8 cellular contexts compared by ENCODE assay signal in the genomic region with DNA sequence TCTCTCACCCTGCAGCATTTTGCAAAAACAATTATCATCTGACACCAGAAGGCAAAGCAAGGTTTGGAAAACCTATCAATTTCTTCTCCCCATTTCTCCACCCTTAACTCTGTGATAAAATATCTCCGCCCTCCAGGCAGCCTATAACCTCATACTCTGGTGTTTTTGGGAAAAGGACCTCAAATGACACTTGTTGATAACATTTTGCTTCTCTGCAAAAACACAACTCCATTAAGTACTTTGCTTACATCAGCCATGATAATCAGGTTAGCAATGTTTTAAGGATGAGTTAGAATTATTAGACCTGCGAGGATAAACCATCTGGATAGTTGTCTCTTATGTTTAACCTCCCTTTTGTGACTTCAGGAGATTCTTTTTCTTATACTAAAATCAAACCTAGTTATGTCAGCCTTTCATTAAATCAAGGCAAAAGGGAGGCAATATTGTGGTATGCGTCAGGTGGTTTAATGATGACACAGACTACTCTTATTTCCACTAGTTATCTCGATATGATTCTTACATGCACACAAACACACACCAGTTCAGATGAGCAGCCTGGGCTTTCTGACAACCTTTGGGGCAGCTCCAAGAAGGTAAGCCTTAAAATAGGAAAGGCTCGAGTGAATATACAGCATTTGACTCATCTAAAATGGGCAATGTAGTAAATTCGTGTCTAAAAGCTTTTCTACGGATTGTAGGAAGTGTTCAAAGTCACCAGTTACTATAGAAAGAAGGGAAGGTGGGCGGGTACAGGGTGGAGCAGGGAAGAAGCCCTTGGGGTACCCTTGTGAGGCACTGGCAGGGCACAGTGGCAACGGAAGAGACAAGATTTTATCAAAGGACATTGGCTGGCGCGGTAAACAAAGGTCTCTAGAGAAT. TPM values are rescaled to one million over a fixed set of nuclear protein-coding genes. Genes with fewer than 3 reads are reported as not detected.
DNase-seq lines count a peak whose midpoint lies in the region; ATAC-seq, FAIRE-seq and TF ChIP-seq lines count a peak whose summit lies in the region.

No MANE protein-coding gene starts in this region.

- TF ChIP-seq CTCF in WI38 (IDR thresholded peaks at IDR 0.05; ENCODE audit: low read depth, low read length) (no peak), fibroblast of lung (conservative IDR thresholded peaks at IDR 0.05 in 1 of 2, IDR thresholded peaks at IDR 0.05 in 1 of 2; ENCODE audit: low read depth in 1 of 2, low read length in 2 of 2) (no peak), smooth muscle cell (IDR thresholded peaks at IDR 0.05; ENCODE audit: borderline replicate concordance, insufficient read depth, poor library complexity, severe bottlenecking) (no peak), GM13977 (IDR thresholded peaks at IDR 0.05; ENCODE audit: extremely low read depth, insufficient read depth, missing control alignments) (no peak)

- no peak for ATAC-seq in GM19035 (IDR thresholded peaks at IDR 0.05; ENCODE audit: unreplicated experiment)

- H3K27ac ChIP-seq in fibroblast of lung (ENCODE audit: insufficient read depth, low read length) (no peak overlapping the region), smooth muscle cell (ENCODE audit: low read depth) (no peak overlapping the region)

- in situ Hi-C loops in GM13977 (cut with MboI; ENCODE audit: low pct_unique_long_range_greater_than_20kb, low sequenced_read_pairs, unreplicated experiment): no loop called here

- H3K9ac ChIP-seq in fibroblast of lung (ENCODE audit: insufficient read depth, low read length) (no peak overlapping the region), smooth muscle cell (ENCODE audit: low read depth) (no peak overlapping the region)

- DNase-seq in H54 (ENCODE audit: insufficient read length, low spot score) (no peak), fibroblast of lung (ENCODE audit: low read depth in 2 of 2) (peak in 1 of 2 donors; percentile 18), smooth muscle cell (lab: John Stamatoyannopoulos, UW; ENCODE audit: unreplicated experiment) (no peak), AG20443 (ENCODE audit: low spot score) (no peak), foreskin melanocyte (no peak), GM13977 (ENCODE audit: low spot score) (no peak)

- peak; percentile 23 for FAIRE-seq in H54 (lab: Jason Lieb, UNC)

- H3K36me3 ChIP-seq in fibroblast of lung (ENCODE audit: control insufficient read depth, insufficient read depth, low read length) (no peaks in the 10 kb centered on the region), smooth muscle cell (ENCODE audit: low read depth) (no peaks in the 10 kb centered on the region)

- H2AFZ ChIP-seq in fibroblast of lung (ENCODE audit: low read length) (no peak overlapping the region), smooth muscle cell (ENCODE audit: low read depth) (no peak overlapping the region)

- H4K20me1 ChIP-seq in fibroblast of lung (ENCODE audit: control insufficient read depth, extremely low read depth, insufficient read depth, low read length): no peaks in the 10 kb centered on the region
- peaks cover 28% of the 10 kb centered on the region for H4K20me1 ChIP-seq in smooth muscle cell (ENCODE audit: low read depth)

- no peaks in the 10 kb centered on the region for H3K79me2 ChIP-seq in fibroblast of lung (ENCODE audit: control insufficient read depth, insufficient read depth, low read length)
- peaks cover 41% of the 10 kb centered on the region for H3K79me2 ChIP-seq in smooth muscle cell (ENCODE audit: low read depth)

- no peak for TF ChIP-seq POLR2A in H54 (IDR thresholded peaks at IDR 0.05; ENCODE audit: low read depth, low read length)

- H3K4me1 ChIP-seq in fibroblast of lung (ENCODE audit: control insufficient read depth, extremely low read depth, insufficient read depth, low read length) (no peaks in the 10 kb centered on the region), smooth muscle cell (ENCODE audit: low read depth) (peaks cover 14% of the 10 kb centered on the region)

- peak overlapping the region; percentile 74 for H3K4me3 ChIP-seq in WI38 (ENCODE audit: low read depth, low read length)
- H3K4me3 ChIP-seq in fibroblast of lung (replicated peaks in 1 of 4; ENCODE audit: control extremely low read depth in 1 of 4, insufficient read depth in 1 of 4, low read depth in 3 of 4, low read length in 4 of 4): peak overlapping the region in 1 of 4 experiments; percentile 71
- H3K4me3 ChIP-seq in smooth muscle cell: peak overlapping the region; percentile 87

- no peaks in the 10 kb centered on the region for H3F3A ChIP-seq in smooth muscle cell (ENCODE audit: low read depth)

- no peaks in the 10 kb centered on the region for H3K27me3 ChIP-seq in fibroblast of lung (ENCODE audit: control insufficient read depth, insufficient read depth, low read length)
- H3K27me3 ChIP-seq in smooth muscle cell (ENCODE audit: low read depth): no peaks in the 10 kb centered on the region

- H3K9me3 ChIP-seq in fibroblast of lung (ENCODE audit: control insufficient read depth, insufficient read depth, low read depth, low read length) (no peaks in the 10 kb centered on the region), smooth muscle cell (replicated peaks; ENCODE audit: low read depth) (no peaks in the 10 kb centered on the region)

- WGBS in smooth muscle cell (ENCODE audit: low lambda C conversion rate): 76% methylated on average over 11 of the region's 11 CpGs

- H3K4me2 ChIP-seq in fibroblast of lung (ENCODE audit: extremely low read depth, insufficient read depth, low read length) (peak overlapping the region; percentile 82), smooth muscle cell (peak overlapping the region; percentile 94)

RNA-seq across cellular contexts. Expression of gene ANKH, which starts 2.1 kb away (rescaled TPM):
- total RNA-seq in fibroblast of lung: 5.4 and 5.8 TPM in 2 replicates
- polyA plus RNA-seq in fibroblast of lung: 10.9 and 14.8 TPM in 2 replicates
- 15.1 and 28.2 TPM in 2 replicates for polyA plus RNA-seq in fibroblast of lung (2012)
- polyA minus RNA-seq in fibroblast of lung (ENCODE audit: low replicate concordance): 36.5 and 39.2 TPM in 2 replicates
- 37.3 and 48.0 TPM in 2 replicates for total RNA-seq in smooth muscle cell
- 25.4 and 56.6 TPM in 2 replicates for polyA plus RNA-seq in smooth muscle cell
